In the genomic region with DNA sequence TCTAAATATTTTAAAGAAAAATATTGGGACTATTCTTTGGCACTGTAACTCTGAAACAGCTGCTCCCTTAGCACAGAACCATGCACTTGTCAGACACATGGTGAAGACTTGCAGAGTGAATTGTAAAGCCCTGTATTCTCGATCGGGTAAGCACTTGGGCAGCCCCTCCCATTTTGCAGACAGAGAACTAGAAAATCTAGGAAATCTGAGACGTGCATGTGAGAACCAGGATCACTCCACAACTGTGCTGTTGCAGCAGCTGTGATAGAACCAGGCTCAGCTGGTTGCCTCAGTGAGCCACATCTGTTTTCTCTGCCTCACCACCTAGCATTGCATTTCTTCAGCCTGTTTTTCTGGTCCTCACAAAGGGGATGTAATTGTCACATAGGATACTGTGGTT, we compare ENCODE assay signal across 19 cellular contexts.
"Had no signal": no experiment of that assay in that cellular context is flagged by ENCODE, and none has a peak within 500 bp of the region (broad histone marks: within the 10 kb centered on the region; RNA-seq: fewer than 3 reads in every experiment).

No MANE protein-coding gene starts in this region.

- H3K27ac ChIP-seq: epithelial cell of prostate, ovary, psoas muscle, skin epidermis, suprapubic skin, vagina had no signal

- DNase-seq: activated CD4-positive, alpha-beta T cell treated with anti-CD3 and anti-CD28 coated beads for 48 hours; activated CD4-positive, CD25-positive, alpha-beta regulatory T cell; activated CD8-positive, alpha-beta T cell treated with anti-CD3 and anti-CD28 coated beads for 36 hours; activated naive CD4-positive, alpha-beta T cell; activated naive CD8-positive, alpha-beta T cell treated with anti-CD3 and anti-CD28 coated beads for 36 hours; activated T-cell treated with anti-CD3 and anti-CD28 coated beads, Interleukin-2, amount 50 U/mL, for 1 hour; amniotic stem cell; endodermal cell; foreskin fibroblast; mesendoderm; naive thymus-derived CD8-positive, alpha-beta T cell; ovary; psoas muscle; right cardiac atrium; trophoblast cell had no signal
